Comparison of ENCODE assay signal across 12 cellular contexts in the genomic region with DNA sequence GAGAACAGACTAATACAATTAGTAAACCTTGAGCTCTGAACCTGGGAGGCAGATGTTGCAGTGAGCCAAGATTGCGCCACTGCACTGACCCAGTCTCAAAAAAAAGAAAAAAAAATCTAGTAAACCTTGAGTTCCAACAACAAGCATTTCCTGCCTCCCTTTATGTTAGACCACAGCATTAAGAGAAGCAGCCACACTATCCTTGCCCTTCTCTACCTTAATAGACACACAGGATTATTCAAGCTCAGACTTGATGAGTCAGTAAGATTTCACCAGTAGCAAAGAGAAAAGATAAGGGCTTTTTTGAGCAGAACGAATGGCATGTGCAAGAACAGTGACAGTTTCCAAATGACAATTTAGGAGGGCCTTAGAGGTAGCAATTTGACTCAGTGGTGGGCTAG. TPM values are rescaled to one million over a fixed set of nuclear protein-coding genes. Genes with fewer than 3 reads are reported as not detected.
DNase-seq lines count a peak whose midpoint lies in the region; ATAC-seq and TF ChIP-seq lines count a peak whose summit lies in the region.
"Had no signal": no experiment of that assay in that cellular context is flagged by ENCODE, and none has a peak within 500 bp of the region (broad histone marks: within the 10 kb centered on the region; RNA-seq: fewer than 3 reads in every experiment).

No MANE protein-coding gene starts in this region.

- no peak for TF ChIP-seq CTCF in fibroblast of the aortic adventitia (IDR thresholded peaks at IDR 0.05; ENCODE audit: insufficient read depth, low read length)

- no peaks in the 10 kb centered on the region for H3K27me3 ChIP-seq in aorta (ENCODE audit: control insufficient read depth in 1 of 2, insufficient read depth in 2 of 2, low read length in 1 of 2)
- H3K27me3 ChIP-seq: BE2C had no signal

- H3K4me3 Mint-ChIP-seq in activated naive CD8-positive, alpha-beta T cell treated with anti-CD3 and anti-CD28 coated beads, Interleukin-2, amount 10 ng/mL, durations not matched to agents 7 days and 5 days, result no peak overlapping the region
- H3K4me3 Mint-ChIP-seq in activated naive CD8-positive, alpha-beta T cell treated with anti-CD3 and anti-CD28 coated beads for 36 hours, result no peak overlapping the region

- peak overlapping the region; percentile 22 to 44 for H3K27ac ChIP-seq in aorta (ENCODE audit: low read depth in 1 of 2, low read length in 2 of 2)

- peaks cover 10 to 20% of the 10 kb centered on the region in 2 donors for H3K4me1 ChIP-seq in aorta (ENCODE audit: control insufficient read depth in 1 of 2, insufficient read depth in 2 of 2, low read length in 2 of 2)

- H3K4me3 ChIP-seq in fibroblast of the aortic adventitia (ENCODE audit: low read depth, low read length), result no peak overlapping the region
- H3K4me3 ChIP-seq in aorta (ENCODE audit: low read length in 2 of 2), result no peak overlapping the region
- H3K4me3 ChIP-seq: HAP-1 had no signal

- peak; percentile 18 for ATAC-seq in activated naive CD8-positive, alpha-beta T cell treated with anti-CD3 and anti-CD28 coated beads, Interleukin-2, amount 10 ng/mL, durations not matched to agents 7 days and 5 days (ENCODE audit: low read depth)
- no peak for ATAC-seq in aorta (ENCODE audit: low FRiP score)
- ATAC-seq: esophagus mucosa had no signal

- no peak overlapping the region for H3K27ac Mint-ChIP-seq in activated naive CD8-positive, alpha-beta T cell treated with anti-CD3 and anti-CD28 coated beads, Interleukin-2, amount 10 ng/mL, durations not matched to agents 7 days and 5 days
- H3K27ac Mint-ChIP-seq in activated naive CD8-positive, alpha-beta T cell treated with anti-CD3 and anti-CD28 coated beads for 36 hours, result no peak overlapping the region

- H3K27me3 Mint-ChIP-seq in activated naive CD8-positive, alpha-beta T cell treated with anti-CD3 and anti-CD28 coated beads, Interleukin-2, amount 10 ng/mL, durations not matched to agents 7 days and 5 days, result no peaks in the 10 kb centered on the region
- no peaks in the 10 kb centered on the region for H3K27me3 Mint-ChIP-seq in activated naive CD8-positive, alpha-beta T cell treated with anti-CD3 and anti-CD28 coated beads for 36 hours

- no peaks in the 10 kb centered on the region for H3K9me3 ChIP-seq in aorta (ENCODE audit: control insufficient read depth, low read length)
- H3K9me3 ChIP-seq: BE2C, HAP-1 had no signal

- peaks cover 7% of the 10 kb centered on the region for H3K36me3 Mint-ChIP-seq in activated naive CD8-positive, alpha-beta T cell treated with anti-CD3 and anti-CD28 coated beads, Interleukin-2, amount 10 ng/mL, durations not matched to agents 7 days and 5 days
- peaks cover 11% of the 10 kb centered on the region for H3K36me3 Mint-ChIP-seq in activated naive CD8-positive, alpha-beta T cell treated with anti-CD3 and anti-CD28 coated beads for 36 hours

- intact Hi-C loops in aorta (cut with DNase I), result no loop called here

- H3K9me3 Mint-ChIP-seq in activated naive CD8-positive, alpha-beta T cell treated with anti-CD3 and anti-CD28 coated beads, Interleukin-2, amount 10 ng/mL, durations not matched to agents 7 days and 5 days, result peaks cover 6% of the 10 kb centered on the region
- H3K9me3 Mint-ChIP-seq in activated naive CD8-positive, alpha-beta T cell treated with anti-CD3 and anti-CD28 coated beads for 36 hours, result peaks cover 8% of the 10 kb centered on the region

- peaks cover 6% of the 10 kb centered on the region for H3K4me1 Mint-ChIP-seq in activated naive CD8-positive, alpha-beta T cell treated with anti-CD3 and anti-CD28 coated beads, Interleukin-2, amount 10 ng/mL, durations not matched to agents 7 days and 5 days
- H3K4me1 Mint-ChIP-seq in activated naive CD8-positive, alpha-beta T cell treated with anti-CD3 and anti-CD28 coated beads for 36 hours, result peaks cover 19% of the 10 kb centered on the region

- 63 to 64% methylated on average over 2 of the region's 2 CpGs for WGBS in aorta, 2 donors

- DNase-seq in activated naive CD8-positive, alpha-beta T cell treated with anti-CD3 and anti-CD28 coated beads, Interleukin-2, amount 10 ng/mL, durations not matched to agents 7 days and 5 days, result no peak
- DNase-seq in activated naive CD8-positive, alpha-beta T cell treated with anti-CD3 and anti-CD28 coated beads for 36 hours, result no peak
- peak; percentile 67 for DNase-seq in RPMI7951 (ENCODE audit: low read depth)
- peak; percentile 40 for DNase-seq in fibroblast of the aortic adventitia (ENCODE audit: low read depth)
- no peak for DNase-seq in aorta
- no peak for DNase-seq in DMS 273 treated with DMSO at 0.1 percent for 48 hours (lab: John Stamatoyannopoulos, UW)
- DNase-seq in NCI-H526 treated with DMSO at 0.1 percent for 48 hours (lab: John Stamatoyannopoulos, UW), result no peak
- DNase-seq in DMS153 (lab: John Stamatoyannopoulos, UW), result no peak
- DNase-seq: BE2C, NCI-H1694 had no signal

- POLR2A ChIA-PET in activated naive CD8-positive, alpha-beta T cell treated with anti-CD3 and anti-CD28 coated beads, Interleukin-2, amount 10 ng/mL, durations not matched to agents 7 days and 5 days (lab: Charles Lee), result no interaction called here

- no peaks in the 10 kb centered on the region for H3K36me3 ChIP-seq in aorta (ENCODE audit: control insufficient read depth in 1 of 2, insufficient read depth in 2 of 2, low read length in 1 of 2)
- H3K36me3 ChIP-seq: BE2C, HAP-1 had no signal

RNA-seq across cellular contexts. Expression of gene GLS, which starts 18.0 kb away (rescaled TPM):
- 100 to 1,000 TPM; 175 to 187 TPM for total RNA-seq in activated naive CD8-positive, alpha-beta T cell treated with anti-CD3 and anti-CD28 coated beads, Interleukin-2, amount 10 ng/mL, durations not matched to agents 7 days and 5 days
- total RNA-seq in activated naive CD8-positive, alpha-beta T cell treated with anti-CD3 and anti-CD28 coated beads for 36 hours, result 100 to 1,000 TPM; 192 to 201 TPM
- total RNA-seq in RPMI7951 (2014; rRNA removed; shearing (Covaris generic)), result 108 and 128 TPM in 2 replicates
- total RNA-seq in fibroblast of the aortic adventitia (ENCODE audit: low replicate concordance), result 116 and 627 TPM in 2 replicates
- total RNA-seq in aorta, result 100 to 1,000 TPM; 344 to 425 TPM
- 100 to 1,000 TPM in 1 of 2 donors, 10 to 100 TPM in 1; 59.4 to 109 TPM for polyA plus RNA-seq in aorta

Comparison
In these comparisons a context has a peak if more than half of its experiments do, and no peak if none do; other contexts are left out.
1. DNase-seq: peak in RPMI7951 (single experiment) and fibroblast of the aortic adventitia (single experiment); none in activated naive CD8-positive, alpha-beta T cell treated with anti-CD3 and anti-CD28 coated beads, Interleukin-2, amount 10 ng/mL, durations not matched to agents 7 days and 5 days (single experiment), activated naive CD8-positive, alpha-beta T cell treated with anti-CD3 and anti-CD28 coated beads for 36 hours (single experiment), aorta (0 of 2), DMS 273 treated with DMSO at 0.1 percent for 48 hours (single experiment), NCI-H526 treated with DMSO at 0.1 percent for 48 hours (single experiment) and DMS153 (single experiment).